2 cellular contexts compared by ENCODE assay signal in the genomic region with DNA sequence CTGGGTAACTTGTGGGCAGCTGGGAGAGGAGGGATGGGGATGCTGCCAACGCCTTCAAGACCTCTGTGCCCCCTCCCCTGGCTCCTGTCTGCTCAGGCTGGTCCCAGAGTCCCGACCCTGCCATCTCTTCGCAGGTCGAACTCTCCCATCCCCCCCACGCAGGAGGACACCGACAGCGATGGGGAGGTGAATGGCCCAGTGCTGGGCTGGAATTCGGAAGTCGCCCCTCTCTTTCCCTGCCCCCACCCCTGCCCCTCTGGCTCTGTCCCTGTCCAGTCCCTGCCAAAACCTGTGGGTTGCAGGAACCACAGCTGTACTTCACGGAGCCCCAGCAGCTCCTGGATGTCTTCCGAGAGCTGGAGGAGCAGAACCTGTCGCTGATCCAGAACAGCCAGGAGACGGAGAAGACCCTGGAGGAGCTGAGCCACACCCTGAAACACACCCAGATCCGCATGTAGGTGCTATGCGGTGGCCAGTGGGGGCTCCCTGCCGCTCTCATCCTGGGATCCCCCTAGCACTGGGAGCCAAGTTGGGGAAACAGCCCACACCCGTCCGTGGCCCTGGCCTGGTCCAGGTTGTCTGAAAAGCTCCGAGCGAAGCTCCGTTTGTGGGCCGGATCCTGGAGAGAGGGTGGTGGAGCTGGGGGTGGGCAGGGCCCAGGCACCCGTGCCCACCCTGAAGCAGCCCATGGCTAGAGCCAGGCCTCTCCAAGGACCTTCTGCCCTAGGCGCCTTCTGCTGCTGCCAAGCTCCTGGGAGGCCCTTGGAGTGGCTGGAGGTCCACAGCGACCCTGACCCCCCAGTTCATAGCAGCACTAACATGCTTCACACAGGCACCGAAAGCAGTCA.
TF ChIP-seq lines count a peak whose summit lies in the region.

No MANE protein-coding gene starts in this region.

TF ChIP-seq in SK-N-SH, 30 proteins besides CTCF, POLR2A, EP300 and RAD21 (continued from another document):
- TF ChIP-seq, protein P1, sequence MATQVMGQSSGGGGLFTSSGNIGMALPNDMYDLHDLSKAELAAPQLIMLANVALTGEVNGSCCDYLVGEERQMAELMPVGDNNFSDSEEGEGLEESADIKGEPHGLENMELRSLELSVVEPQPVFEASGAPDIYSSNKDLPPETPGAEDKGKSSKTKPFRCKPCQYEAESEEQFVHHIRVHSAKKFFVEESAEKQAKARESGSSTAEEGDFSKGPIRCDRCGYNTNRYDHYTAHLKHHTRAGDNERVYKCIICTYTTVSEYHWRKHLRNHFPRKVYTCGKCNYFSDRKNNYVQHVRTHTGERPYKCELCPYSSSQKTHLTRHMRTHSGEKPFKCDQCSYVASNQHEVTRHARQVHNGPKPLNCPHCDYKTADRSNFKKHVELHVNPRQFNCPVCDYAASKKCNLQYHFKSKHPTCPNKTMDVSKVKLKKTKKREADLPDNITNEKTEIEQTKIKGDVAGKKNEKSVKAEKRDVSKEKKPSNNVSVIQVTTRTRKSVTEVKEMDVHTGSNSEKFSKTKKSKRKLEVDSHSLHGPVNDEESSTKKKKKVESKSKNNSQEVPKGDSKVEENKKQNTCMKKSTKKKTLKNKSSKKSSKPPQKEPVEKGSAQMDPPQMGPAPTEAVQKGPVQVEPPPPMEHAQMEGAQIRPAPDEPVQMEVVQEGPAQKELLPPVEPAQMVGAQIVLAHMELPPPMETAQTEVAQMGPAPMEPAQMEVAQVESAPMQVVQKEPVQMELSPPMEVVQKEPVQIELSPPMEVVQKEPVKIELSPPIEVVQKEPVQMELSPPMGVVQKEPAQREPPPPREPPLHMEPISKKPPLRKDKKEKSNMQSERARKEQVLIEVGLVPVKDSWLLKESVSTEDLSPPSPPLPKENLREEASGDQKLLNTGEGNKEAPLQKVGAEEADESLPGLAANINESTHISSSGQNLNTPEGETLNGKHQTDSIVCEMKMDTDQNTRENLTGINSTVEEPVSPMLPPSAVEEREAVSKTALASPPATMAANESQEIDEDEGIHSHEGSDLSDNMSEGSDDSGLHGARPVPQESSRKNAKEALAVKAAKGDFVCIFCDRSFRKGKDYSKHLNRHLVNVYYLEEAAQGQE (IDR thresholded peaks at IDR 0.05; ENCODE audit: low read depth, low read length), result no peak
- TF ChIP-seq JUND (IDR thresholded peaks at IDR 0.05) (no peak), FOXJ3 (CRISPR knock-in tag; IDR thresholded peaks at IDR 0.05) (no peak), TEAD4 (IDR thresholded peaks at IDR 0.05; ENCODE audit: borderline replicate concordance, insufficient read depth) (no peak), GATA2 (CRISPR knock-in tag; IDR thresholded peaks at IDR 0.05) (no peak), NFIC (IDR thresholded peaks at IDR 0.05; ENCODE audit: borderline replicate concordance) (no peak), RCOR1 (IDR thresholded peaks at IDR 0.05; ENCODE audit: low read length) (no peak), POLR2AphosphoS5 (IDR thresholded peaks at IDR 0.05; ENCODE audit: low read depth, low read length) (no peak), SMC3 (IDR thresholded peaks at IDR 0.05; ENCODE audit: low read depth, low read length) (no peak), CHD2 (IDR thresholded peaks at IDR 0.05; ENCODE audit: low read length, partially characterized antibody) (no peak), TCF12 (IDR thresholded peaks at IDR 0.05) (no peak), NRF1 (IDR thresholded peaks at IDR 0.05; ENCODE audit: low read depth, low read length) (no peak), FOSL2 (IDR thresholded peaks at IDR 0.05; ENCODE audit: borderline replicate concordance, low read depth) (no peak), FOXM1 (IDR thresholded peaks at IDR 0.05; ENCODE audit: low read depth) (no peak)
- TF ChIP-seq, protein P2, sequence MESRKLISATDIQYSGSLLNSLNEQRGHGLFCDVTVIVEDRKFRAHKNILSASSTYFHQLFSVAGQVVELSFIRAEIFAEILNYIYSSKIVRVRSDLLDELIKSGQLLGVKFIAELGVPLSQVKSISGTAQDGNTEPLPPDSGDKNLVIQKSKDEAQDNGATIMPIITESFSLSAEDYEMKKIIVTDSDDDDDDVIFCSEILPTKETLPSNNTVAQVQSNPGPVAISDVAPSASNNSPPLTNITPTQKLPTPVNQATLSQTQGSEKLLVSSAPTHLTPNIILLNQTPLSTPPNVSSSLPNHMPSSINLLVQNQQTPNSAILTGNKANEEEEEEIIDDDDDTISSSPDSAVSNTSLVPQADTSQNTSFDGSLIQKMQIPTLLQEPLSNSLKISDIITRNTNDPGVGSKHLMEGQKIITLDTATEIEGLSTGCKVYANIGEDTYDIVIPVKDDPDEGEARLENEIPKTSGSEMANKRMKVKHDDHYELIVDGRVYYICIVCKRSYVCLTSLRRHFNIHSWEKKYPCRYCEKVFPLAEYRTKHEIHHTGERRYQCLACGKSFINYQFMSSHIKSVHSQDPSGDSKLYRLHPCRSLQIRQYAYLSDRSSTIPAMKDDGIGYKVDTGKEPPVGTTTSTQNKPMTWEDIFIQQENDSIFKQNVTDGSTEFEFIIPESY (IDR thresholded peaks at IDR 0.05; ENCODE audit: borderline replicate concordance, low read depth), result no peak
- TF ChIP-seq, protein P3, sequence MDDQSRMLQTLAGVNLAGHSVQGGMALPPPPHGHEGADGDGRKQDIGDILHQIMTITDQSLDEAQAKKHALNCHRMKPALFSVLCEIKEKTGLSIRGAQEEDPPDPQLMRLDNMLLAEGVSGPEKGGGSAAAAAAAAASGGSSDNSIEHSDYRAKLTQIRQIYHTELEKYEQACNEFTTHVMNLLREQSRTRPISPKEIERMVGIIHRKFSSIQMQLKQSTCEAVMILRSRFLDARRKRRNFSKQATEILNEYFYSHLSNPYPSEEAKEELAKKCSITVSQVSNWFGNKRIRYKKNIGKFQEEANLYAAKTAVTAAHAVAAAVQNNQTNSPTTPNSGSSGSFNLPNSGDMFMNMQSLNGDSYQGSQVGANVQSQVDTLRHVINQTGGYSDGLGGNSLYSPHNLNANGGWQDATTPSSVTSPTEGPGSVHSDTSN (IDR thresholded peaks at IDR 0.05), result no peak

TF ChIP-seq in SK-N-SH treated with all-trans-retinoic acid at 6 μM for 48 hours, 23 proteins besides CTCF, POLR2A, EP300 and RAD21 (continued from another document):
- TF ChIP-seq, protein P4, sequence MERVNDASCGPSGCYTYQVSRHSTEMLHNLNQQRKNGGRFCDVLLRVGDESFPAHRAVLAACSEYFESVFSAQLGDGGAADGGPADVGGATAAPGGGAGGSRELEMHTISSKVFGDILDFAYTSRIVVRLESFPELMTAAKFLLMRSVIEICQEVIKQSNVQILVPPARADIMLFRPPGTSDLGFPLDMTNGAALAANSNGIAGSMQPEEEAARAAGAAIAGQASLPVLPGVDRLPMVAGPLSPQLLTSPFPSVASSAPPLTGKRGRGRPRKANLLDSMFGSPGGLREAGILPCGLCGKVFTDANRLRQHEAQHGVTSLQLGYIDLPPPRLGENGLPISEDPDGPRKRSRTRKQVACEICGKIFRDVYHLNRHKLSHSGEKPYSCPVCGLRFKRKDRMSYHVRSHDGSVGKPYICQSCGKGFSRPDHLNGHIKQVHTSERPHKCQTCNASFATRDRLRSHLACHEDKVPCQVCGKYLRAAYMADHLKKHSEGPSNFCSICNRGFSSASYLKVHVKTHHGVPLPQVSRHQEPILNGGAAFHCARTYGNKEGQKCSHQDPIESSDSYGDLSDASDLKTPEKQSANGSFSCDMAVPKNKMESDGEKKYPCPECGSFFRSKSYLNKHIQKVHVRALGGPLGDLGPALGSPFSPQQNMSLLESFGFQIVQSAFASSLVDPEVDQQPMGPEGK (CRISPR knock-in tag; IDR thresholded peaks at IDR 0.05; ENCODE audit: borderline replicate concordance), result no peak
- TF ChIP-seq ZNF70 (CRISPR knock-in tag; IDR thresholded peaks at IDR 0.05), result no peak
- TF ChIP-seq, protein P5, sequence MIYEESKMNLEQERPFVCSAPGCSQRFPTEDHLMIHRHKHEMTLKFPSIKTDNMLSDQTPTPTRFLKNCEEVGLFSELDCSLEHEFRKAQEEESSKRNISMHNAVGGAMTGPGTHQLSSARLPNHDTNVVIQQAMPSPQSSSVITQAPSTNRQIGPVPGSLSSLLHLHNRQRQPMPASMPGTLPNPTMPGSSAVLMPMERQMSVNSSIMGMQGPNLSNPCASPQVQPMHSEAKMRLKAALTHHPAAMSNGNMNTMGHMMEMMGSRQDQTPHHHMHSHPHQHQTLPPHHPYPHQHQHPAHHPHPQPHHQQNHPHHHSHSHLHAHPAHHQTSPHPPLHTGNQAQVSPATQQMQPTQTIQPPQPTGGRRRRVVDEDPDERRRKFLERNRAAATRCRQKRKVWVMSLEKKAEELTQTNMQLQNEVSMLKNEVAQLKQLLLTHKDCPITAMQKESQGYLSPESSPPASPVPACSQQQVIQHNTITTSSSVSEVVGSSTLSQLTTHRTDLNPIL (CRISPR knock-in tag; IDR thresholded peaks at IDR 0.05; ENCODE audit: low read depth), result no peak
- no peak for TF ChIP-seq RARB (CRISPR knock-in tag; IDR thresholded peaks at IDR 0.05)
- TF ChIP-seq ZFP3 (CRISPR knock-in tag; IDR thresholded peaks at IDR 0.05), result no peak
- TF ChIP-seq SNAI2 (CRISPR knock-in tag; IDR thresholded peaks at IDR 0.05), result no peak
- TF ChIP-seq TCF4 (CRISPR knock-in tag; IDR thresholded peaks at IDR 0.05; ENCODE audit: borderline replicate concordance), result no peak
- no peak for TF ChIP-seq BACH2 (CRISPR knock-in tag; IDR thresholded peaks at IDR 0.05; ENCODE audit: borderline replicate concordance)
- TF ChIP-seq ARNTL (CRISPR knock-in tag; IDR thresholded peaks at IDR 0.05; ENCODE audit: borderline replicate concordance, low read depth), result no peak
- TF ChIP-seq, protein P6, sequence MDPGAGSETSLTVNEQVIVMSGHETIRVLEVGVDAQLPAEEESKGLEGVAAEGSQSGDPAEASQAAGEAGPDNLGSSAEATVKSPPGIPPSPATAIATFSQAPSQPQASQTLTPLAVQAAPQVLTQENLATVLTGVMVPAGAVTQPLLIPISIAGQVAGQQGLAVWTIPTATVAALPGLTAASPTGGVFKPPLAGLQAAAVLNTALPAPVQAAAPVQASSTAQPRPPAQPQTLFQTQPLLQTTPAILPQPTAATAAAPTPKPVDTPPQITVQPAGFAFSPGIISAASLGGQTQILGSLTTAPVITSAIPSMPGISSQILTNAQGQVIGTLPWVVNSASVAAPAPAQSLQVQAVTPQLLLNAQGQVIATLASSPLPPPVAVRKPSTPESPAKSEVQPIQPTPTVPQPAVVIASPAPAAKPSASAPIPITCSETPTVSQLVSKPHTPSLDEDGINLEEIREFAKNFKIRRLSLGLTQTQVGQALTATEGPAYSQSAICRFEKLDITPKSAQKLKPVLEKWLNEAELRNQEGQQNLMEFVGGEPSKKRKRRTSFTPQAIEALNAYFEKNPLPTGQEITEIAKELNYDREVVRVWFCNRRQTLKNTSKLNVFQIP (CRISPR knock-in tag; IDR thresholded peaks at IDR 0.05; ENCODE audit: borderline replicate concordance, low read depth), result no peak
- no peak for TF ChIP-seq TOX (CRISPR knock-in tag; IDR thresholded peaks at IDR 0.05; ENCODE audit: borderline replicate concordance)
- TF ChIP-seq, protein P7, sequence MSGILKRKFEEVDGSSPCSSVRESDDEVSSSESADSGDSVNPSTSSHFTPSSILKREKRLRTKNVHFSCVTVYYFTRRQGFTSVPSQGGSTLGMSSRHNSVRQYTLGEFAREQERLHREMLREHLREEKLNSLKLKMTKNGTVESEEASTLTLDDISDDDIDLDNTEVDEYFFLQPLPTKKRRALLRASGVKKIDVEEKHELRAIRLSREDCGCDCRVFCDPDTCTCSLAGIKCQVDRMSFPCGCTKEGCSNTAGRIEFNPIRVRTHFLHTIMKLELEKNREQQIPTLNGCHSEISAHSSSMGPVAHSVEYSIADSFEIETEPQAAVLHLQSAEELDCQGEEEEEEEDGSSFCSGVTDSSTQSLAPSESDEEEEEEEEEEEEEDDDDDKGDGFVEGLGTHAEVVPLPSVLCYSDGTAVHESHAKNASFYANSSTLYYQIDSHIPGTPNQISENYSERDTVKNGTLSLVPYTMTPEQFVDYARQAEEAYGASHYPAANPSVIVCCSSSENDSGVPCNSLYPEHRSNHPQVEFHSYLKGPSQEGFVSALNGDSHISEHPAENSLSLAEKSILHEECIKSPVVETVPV (CRISPR knock-in tag; IDR thresholded peaks at IDR 0.05), result no peak
- TF ChIP-seq ISL1 (CRISPR knock-in tag; IDR thresholded peaks at IDR 0.05), result no peak
- no peak for TF ChIP-seq CSDC2 (CRISPR knock-in tag; IDR thresholded peaks at IDR 0.05)
